Comparison of ENCODE assay signal across 11 cellular contexts in the genomic region with DNA sequence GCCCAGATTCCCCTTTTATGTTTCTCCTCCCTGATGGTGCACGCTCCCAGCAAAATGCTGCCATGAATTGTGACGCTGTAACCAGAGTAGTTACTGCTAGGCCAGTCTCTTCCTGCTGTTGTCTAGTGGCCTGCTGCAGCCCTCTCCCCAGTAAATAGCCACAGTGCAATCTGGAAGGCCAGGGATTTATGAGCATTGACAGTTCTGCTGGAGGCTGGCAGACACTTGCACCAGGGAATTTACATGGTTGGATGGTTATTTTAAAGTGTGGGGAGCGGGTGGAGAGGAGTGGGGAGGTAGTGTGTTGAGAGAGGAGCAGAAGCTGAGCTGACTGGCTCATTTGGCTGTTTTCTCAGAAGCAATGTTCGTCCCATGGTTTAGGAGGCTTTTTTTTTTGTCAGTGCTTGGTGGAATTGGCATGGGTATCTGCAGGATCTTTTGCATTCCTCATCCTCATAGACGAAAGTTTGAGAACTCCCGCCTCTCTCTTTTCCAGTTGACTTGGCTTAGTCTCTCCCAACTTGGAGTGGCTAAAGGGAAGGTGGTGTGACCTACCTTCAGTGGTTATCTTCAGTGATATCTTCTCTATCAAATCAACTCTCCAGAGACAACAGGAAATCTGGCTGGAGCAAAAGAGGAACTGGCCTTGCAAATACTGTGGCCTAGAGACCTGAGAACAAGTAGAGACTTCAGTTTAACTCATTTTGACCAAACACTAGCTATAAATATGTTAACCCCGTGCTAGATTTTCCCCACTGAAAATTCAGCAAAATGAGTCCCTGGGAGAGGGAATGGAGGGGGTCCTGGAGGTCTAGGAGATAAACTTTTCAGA.
DNase-seq lines count a peak whose midpoint lies in the region; ATAC-seq and TF ChIP-seq lines count a peak whose summit lies in the region.
"Had no signal": no experiment of that assay in that cellular context is flagged by ENCODE, and none has a peak within 500 bp of the region (broad histone marks: within the 10 kb centered on the region; RNA-seq: fewer than 3 reads in every experiment).

No MANE protein-coding gene starts in this region.

- H3K27me3 ChIP-seq in OCI-LY1 (ENCODE audit: insufficient read depth, low read length) = no peaks in the 10 kb centered on the region

- peaks cover 70% of the 10 kb centered on the region for H3K4me1 ChIP-seq in OCI-LY1 (ENCODE audit: insufficient read depth, low read length, severe bottlenecking)

- H3K4me3 ChIP-seq in OCI-LY1 (ENCODE audit: low read depth, low read length, poor library complexity, severe bottlenecking) (peak overlapping the region; percentile 26), coronary artery (no peak overlapping the region)

- H3K9me2 ChIP-seq in OCI-LY1 (ENCODE audit: low read depth, low read length) = no peaks in the 10 kb centered on the region

- peaks cover 12 to 14% of the 10 kb centered on the region in 2 donors for H3K4me1 Mint-ChIP-seq in natural killer cell treated with Interleukin-12 subunit alpha and Interleukin-12 subunit beta and Interleukin-15 and Interleukin-18, amount 100 ng/mL, for 72 hours (ENCODE audit: low read depth in 2 of 2)

- H3K4me3 Mint-ChIP-seq in natural killer cell treated with Interleukin-12 subunit alpha and Interleukin-12 subunit beta and Interleukin-15 and Interleukin-18, amount 100 ng/mL, for 72 hours = no peak overlapping the region

- H2AFZ ChIP-seq in OCI-LY1 (ENCODE audit: low read length) = no peak overlapping the region

- H3K9me3 Mint-ChIP-seq in natural killer cell treated with Interleukin-12 subunit alpha and Interleukin-12 subunit beta and Interleukin-15 and Interleukin-18, amount 100 ng/mL, for 72 hours = no peaks in the 10 kb centered on the region

- peak overlapping the region; percentile 70 for H3K4me2 ChIP-seq in OCI-LY1 (ENCODE audit: low read length)

- peaks cover 28% of the 10 kb centered on the region; the same call in 1 of the 2 replicates for H3K36me3 ChIP-seq in OCI-LY1 (ENCODE audit: insufficient read depth, low read length)

- TF ChIP-seq CTCF in OCI-LY1 (IDR thresholded peaks at IDR 0.05; ENCODE audit: low read length) = no peak
- no peak for TF ChIP-seq CTCF in coronary artery (IDR thresholded peaks at IDR 0.05)

- peak overlapping the region; percentile 72 for H3K9ac ChIP-seq in OCI-LY1 (ENCODE audit: low read length)

- H3K36me3 Mint-ChIP-seq in natural killer cell treated with Interleukin-12 subunit alpha and Interleukin-12 subunit beta and Interleukin-15 and Interleukin-18, amount 100 ng/mL, for 72 hours = peaks cover 3% of the 10 kb centered on the region

- no peaks in the 10 kb centered on the region for H4K20me1 ChIP-seq in OCI-LY1 (ENCODE audit: insufficient read depth, low read length)

- H3K27ac Mint-ChIP-seq in natural killer cell treated with Interleukin-12 subunit alpha and Interleukin-12 subunit beta and Interleukin-15 and Interleukin-18, amount 100 ng/mL, for 72 hours = peak overlapping the region; percentile 34 to 51

- no peaks in the 10 kb centered on the region for H3K79me2 ChIP-seq in OCI-LY1 (ENCODE audit: insufficient read depth, low read length)

- H3K27me3 Mint-ChIP-seq in natural killer cell treated with Interleukin-12 subunit alpha and Interleukin-12 subunit beta and Interleukin-15 and Interleukin-18, amount 100 ng/mL, for 72 hours = no peaks in the 10 kb centered on the region

- peak; percentile 67 for ATAC-seq in GM18907 (IDR thresholded peaks at IDR 0.05; ENCODE audit: unreplicated experiment)
- ATAC-seq in HG03039 (IDR thresholded peaks at IDR 0.05; ENCODE audit: unreplicated experiment) = peak; percentile 57
- no peak for ATAC-seq in natural killer cell treated with Interleukin-12 subunit alpha and Interleukin-12 subunit beta and Interleukin-15 and Interleukin-18, amount 100 ng/mL, for 72 hours
- ATAC-seq: Panc1 had no signal

- H3K27ac ChIP-seq in OCI-LY1 (ENCODE audit: low read depth, low read length, poor library complexity, severe bottlenecking) = peak overlapping the region; percentile 99
- no peak overlapping the region for H3K27ac ChIP-seq in coronary artery

- no peak for DNase-seq in natural killer cell treated with Interleukin-12 subunit alpha and Interleukin-12 subunit beta and Interleukin-15 and Interleukin-18, amount 100 ng/mL, for 72 hours (ENCODE audit: low spot score)
- DNase-seq in activated CD4-positive, alpha-beta T cell treated with anti-CD3 and anti-CD28 coated beads, Interleukin-2, amount 50 U/mL, for 48 hours = no peak
- no peak for DNase-seq in RPMI8226
- no peak for DNase-seq in NCI-H2029 treated with DMSO at 0.1 percent for 48 hours (lab: John Stamatoyannopoulos, UW)
- DNase-seq in coronary artery (ENCODE audit: low spot score) = no peak
- DNase-seq: activated CD8-positive, alpha-beta memory T cell treated with anti-CD3 and anti-CD28 coated beads for 24 hours; central memory CD4-positive, alpha-beta T cell had no signal

- H3F3A ChIP-seq in OCI-LY1 (ENCODE audit: insufficient read depth, low read length) = no peaks in the 10 kb centered on the region

- no peaks in the 10 kb centered on the region for H3K9me3 ChIP-seq in OCI-LY1 (ENCODE audit: low read length)

Comparison
In these comparisons a context has a peak if more than half of its experiments do, and no peak if none do; other contexts are left out.
1. ATAC-seq: peak in GM18907 (single experiment) and HG03039 (single experiment); none in natural killer cell treated with Interleukin-12 subunit alpha and Interleukin-12 subunit beta and Interleukin-15 and Interleukin-18, amount 100 ng/mL, for 72 hours (0 of 2).